8 cellular contexts compared by ENCODE assay signal in genomic region chr3:43994594-43995077, GRCh38.
DNase-seq lines count a peak whose midpoint lies in the region; ATAC-seq and TF ChIP-seq lines count a peak whose summit lies in the region.

No MANE protein-coding gene starts in this region.

- intact Hi-C loops in heart right ventricle (cut with DNase I) (no loop called here), vagina (cut with DNase I) (no loop called here)

- no peak for TF ChIP-seq CTCF in heart right ventricle (IDR thresholded peaks at IDR 0.05)
- no peak for TF ChIP-seq CTCF in right atrium auricular region (IDR thresholded peaks at IDR 0.05)
- TF ChIP-seq CTCF in WTC11 (IDR thresholded peaks at IDR 0.05): no peak
- TF ChIP-seq CTCF in vagina (IDR thresholded peaks at IDR 0.05): no peak

- peak overlapping the region in 8 of 10 donors; percentile 7 to 41 (median 28) for H3K4me3 ChIP-seq in heart right ventricle
- peak overlapping the region in 1 of 2 donors; percentile 35 for H3K4me3 ChIP-seq in right atrium auricular region
- peak overlapping the region; percentile 70 for H3K4me3 ChIP-seq in iPS-18a (ENCODE audit: low read length)
- peak overlapping the region; percentile 13 to 40 for H3K4me3 ChIP-seq in vagina

- peaks cover 87% of the 10 kb centered on the region for H3K27me3 Mint-ChIP-seq in WTC11 (ENCODE audit: low read depth)

- TF ChIP-seq POLR2A in vagina (IDR thresholded peaks at IDR 0.05): no peak

- peaks cover 12% of the 10 kb centered on the region for H3K36me3 Mint-ChIP-seq in WTC11

- H3K27me3 ChIP-seq in heart right ventricle: peaks cover 35 to 100% (median 100%) of the 10 kb centered on the region in 7 donors
- H3K27me3 ChIP-seq in right atrium auricular region: peaks cover 24 to 46% of the 10 kb centered on the region in 2 donors
- H3K27me3 ChIP-seq in iPS-18a (ENCODE audit: control insufficient read depth, insufficient read depth, low read length): peaks cover 74% of the 10 kb centered on the region
- H3K27me3 ChIP-seq in vagina: no peaks in the 10 kb centered on the region

- no peak overlapping the region for H3K9ac ChIP-seq in iPS-18a (ENCODE audit: low read length)

- CTCF ChIA-PET in WTC11 (lab: Charles Lee): interaction anchor here (2.1 to 3.6 kb wide), 2 partner anchors 82 to 138 kb away, joined by 7 to 27 read pairs; no protein-coding TSS in a partner anchor

- peaks cover 0 to 23% (median 0%) of the 10 kb centered on the region in 11 donors for H3K9me3 ChIP-seq in heart right ventricle
- H3K9me3 ChIP-seq in right atrium auricular region: peaks cover 0 to 29% of the 10 kb centered on the region in 2 donors
- no peaks in the 10 kb centered on the region for H3K9me3 ChIP-seq in iPS-18a (ENCODE audit: control insufficient read depth, low read depth, low read length)
- no peaks in the 10 kb centered on the region for H3K9me3 ChIP-seq in vagina

- peaks cover 27% of the 10 kb centered on the region for H3K4me1 Mint-ChIP-seq in WTC11

- H3K4me1 ChIP-seq in heart right ventricle (peaks cover 9 to 49% (median 44%) of the 10 kb centered on the region in 9 donors), right atrium auricular region (peaks cover 0 to 51% of the 10 kb centered on the region in 2 donors), iPS-18a (ENCODE audit: control insufficient read depth, low read depth, low read length) (peaks cover 8% of the 10 kb centered on the region), vagina (peaks cover 43% of the 10 kb centered on the region)

- no peaks in the 10 kb centered on the region for H3K36me3 ChIP-seq in heart right ventricle
- H3K36me3 ChIP-seq in right atrium auricular region: no peaks in the 10 kb centered on the region
- H3K36me3 ChIP-seq in iPS-18a (ENCODE audit: control insufficient read depth, low read depth, low read length): no peaks in the 10 kb centered on the region
- H3K36me3 ChIP-seq in vagina: no peaks in the 10 kb centered on the region

- ATAC-seq in heart right ventricle (peak in 1 of 8 donors; percentile 45), WTC11 (peak; percentile 2), GM19463 (IDR thresholded peaks at IDR 0.05; ENCODE audit: unreplicated experiment) (no peak)

- H3K27ac Mint-ChIP-seq in WTC11: no peak overlapping the region

- no peak for DNase-seq in heart right ventricle
- DNase-seq in right atrium auricular region (ENCODE audit: low spot score): no peak
- no peak for DNase-seq in WTC11 (ENCODE audit: low spot score)
- DNase-seq in vagina (ENCODE audit: extremely low spot score in 2 of 2): no peak
- no peak for DNase-seq in NCI-H1694 (lab: John Stamatoyannopoulos, UW)
- DNase-seq in cerebellar nuclear complex (lab: John Stamatoyannopoulos, UW): no peak

- H3K9me3 Mint-ChIP-seq in WTC11: peaks cover 17% of the 10 kb centered on the region

- peak overlapping the region; percentile 86 for H3K4me3 Mint-ChIP-seq in WTC11

- H3K27ac ChIP-seq in heart right ventricle (no peak overlapping the region), right atrium auricular region (no peak overlapping the region), iPS-18a (ENCODE audit: low read length) (no peak overlapping the region), vagina (no peak overlapping the region)

- POLR2A ChIA-PET in WTC11 (lab: Charles Lee): no interaction called here

- WGBS in heart right ventricle, 2 donors: 3 to 4% methylated on average over 25 of the region's 25 CpGs

TF ChIP-seq in WTC11, 78 proteins besides CTCF, POLR2A, EP300 and RAD21:
- TF ChIP-seq ELF4 (CRISPR knock-in tag; IDR thresholded peaks at IDR 0.05; ENCODE audit: low read depth) (no peak), ZBTB21 (CRISPR knock-in tag; IDR thresholded peaks at IDR 0.05; ENCODE audit: borderline replicate concordance) (no peak), SMAD3 (CRISPR knock-in tag; IDR thresholded peaks at IDR 0.05; ENCODE audit: borderline replicate concordance) (0 out of 2 replicates have a peak, but pooled peaks have one; percentile 31)
